10 cellular contexts compared by ENCODE assay signal in genomic region chr3:13348671-13349396, GRCh38.
DNase-seq lines count a peak whose midpoint lies in the region; ATAC-seq lines count a peak whose summit lies in the region.
"Had no signal": no experiment of that assay in that cellular context is flagged by ENCODE, and none has a peak within 500 bp of the region (broad histone marks: within the 10 kb centered on the region; RNA-seq: fewer than 3 reads in every experiment).

No MANE protein-coding gene starts in this region.

- DNase-seq in activated CD4-positive, alpha-beta T cell treated with anti-CD3 and anti-CD28 coated beads, Interleukin-2, amount 10 ng/mL, durations not matched to agents 24 days and 14 days: peak; percentile 70
- DNase-seq in activated CD4-positive, alpha-beta T cell treated with anti-CD3 and anti-CD28 coated beads, Interleukin-2, amount 50 U/mL, for 4 hours: no peak
- DNase-seq in SJCRH30 (peak; percentile 16 to 44), pons (ENCODE audit: low spot score) (peak; percentile 21), NCI-H345 (lab: John Stamatoyannopoulos, UW) (no peak), NOMO-1 treated with dmso at 0.1 percent for 144 hours (lab: John Stamatoyannopoulos, UW; ENCODE audit: unreplicated experiment) (no peak)
- DNase-seq: NCI-H2081 treated with DMSO at 0.1 percent for 48 hours, SIG-M5 had no signal

- peaks cover 26% of the 10 kb centered on the region for H3K4me1 ChIP-seq in SJCRH30
- peaks cover 51% of the 10 kb centered on the region for H3K4me1 ChIP-seq in ectodermal cell (ENCODE audit: control insufficient read depth, insufficient read depth, low read length)

- H3K9me3 ChIP-seq in SJCRH30 (replicated peaks) (no peaks in the 10 kb centered on the region), ectodermal cell (ENCODE audit: control insufficient read depth, low read length) (no peaks in the 10 kb centered on the region)

- no peak for ATAC-seq in GM21526 (IDR thresholded peaks at IDR 0.05; ENCODE audit: low FRiP score, unreplicated experiment)

- H3K36me3 Mint-ChIP-seq in activated CD4-positive, alpha-beta T cell treated with anti-CD3 and anti-CD28 coated beads, Interleukin-2, amount 10 ng/mL, durations not matched to agents 24 days and 14 days (ENCODE audit: low read depth): peaks cover 76% of the 10 kb centered on the region

- H3K27ac Mint-ChIP-seq in activated CD4-positive, alpha-beta T cell treated with anti-CD3 and anti-CD28 coated beads, Interleukin-2, amount 10 ng/mL, durations not matched to agents 24 days and 14 days: peak overlapping the region; percentile 86

- WGBS in ectodermal cell, 2 experiments: 14 to 16% methylated on average over 13 of the region's 13 CpGs

- H3K4me1 Mint-ChIP-seq in activated CD4-positive, alpha-beta T cell treated with anti-CD3 and anti-CD28 coated beads, Interleukin-2, amount 10 ng/mL, durations not matched to agents 24 days and 14 days: peaks cover 56% of the 10 kb centered on the region

- no peaks in the 10 kb centered on the region for H3K9me3 Mint-ChIP-seq in activated CD4-positive, alpha-beta T cell treated with anti-CD3 and anti-CD28 coated beads, Interleukin-2, amount 10 ng/mL, durations not matched to agents 24 days and 14 days

- no peaks in the 10 kb centered on the region for H3K27me3 Mint-ChIP-seq in activated CD4-positive, alpha-beta T cell treated with anti-CD3 and anti-CD28 coated beads, Interleukin-2, amount 10 ng/mL, durations not matched to agents 24 days and 14 days

- intact Hi-C loops in activated CD4-positive, alpha-beta T cell treated with anti-CD3 and anti-CD28 coated beads, Interleukin-2, amount 10 ng/mL, durations not matched to agents 24 days and 14 days (cut with micrococcal nuclease): no loop called here

- H3K27me3 ChIP-seq in SJCRH30 (no peaks in the 10 kb centered on the region), ectodermal cell (ENCODE audit: control insufficient read depth, insufficient read depth, low read length, poor library complexity, severe bottlenecking) (no peaks in the 10 kb centered on the region)

- H3K4me3 ChIP-seq in SJCRH30: no peak overlapping the region
- H3K4me3 ChIP-seq in ectodermal cell (ENCODE audit: insufficient read depth, low read depth, low read length): peak overlapping the region; percentile 5

- H3K27ac ChIP-seq in SJCRH30: no peak overlapping the region
- peak overlapping the region; percentile 67 for H3K27ac ChIP-seq in ectodermal cell (ENCODE audit: insufficient read depth, low read depth, low read length, poor library complexity, severe bottlenecking)

- H3K36me3 ChIP-seq in SJCRH30 (no peaks in the 10 kb centered on the region), ectodermal cell (ENCODE audit: control insufficient read depth, insufficient read depth, low read length) (no peaks in the 10 kb centered on the region)

- peak overlapping the region; percentile 56 for H3K4me3 Mint-ChIP-seq in activated CD4-positive, alpha-beta T cell treated with anti-CD3 and anti-CD28 coated beads, Interleukin-2, amount 10 ng/mL, durations not matched to agents 24 days and 14 days

Comparison
In these comparisons a context has a peak if more than half of its experiments do, and no peak if none do; other contexts are left out.
1. DNase-seq: peak in activated CD4-positive, alpha-beta T cell treated with anti-CD3 and anti-CD28 coated beads, Interleukin-2, amount 10 ng/mL, durations not matched to agents 24 days and 14 days (single experiment), SJCRH30 (2 of 2) and pons (single experiment); none in activated CD4-positive, alpha-beta T cell treated with anti-CD3 and anti-CD28 coated beads, Interleukin-2, amount 50 U/mL, for 4 hours (0 of 2), NCI-H345 (single experiment) and NOMO-1 treated with dmso at 0.1 percent for 144 hours (single experiment).